In the genomic region with DNA sequence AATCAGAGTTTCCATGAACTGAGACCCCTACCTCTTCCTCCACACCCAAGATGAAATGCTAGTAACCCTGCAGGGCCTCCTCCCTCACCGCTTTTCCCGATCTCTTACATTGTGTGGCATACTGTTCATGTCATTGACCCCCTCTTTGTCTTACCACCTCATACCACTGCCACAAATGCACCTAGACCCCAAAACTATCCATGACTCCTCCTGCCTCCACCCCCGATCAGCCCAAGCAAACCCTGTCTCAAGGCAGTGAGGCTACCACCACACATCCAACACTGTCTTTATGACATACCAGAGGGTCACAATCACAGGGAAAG, we compare ENCODE assay signal across 3 cellular contexts.
TF ChIP-seq lines count a peak whose summit lies in the region.

No MANE protein-coding gene starts in this region.

TF ChIP-seq in IMR-90, 13 proteins besides CTCF, POLR2A, EP300 and RAD21:
- TF ChIP-seq MAZ (IDR thresholded peaks at IDR 0.05; ENCODE audit: borderline replicate concordance, low read depth, low read length) (no peak), CHD1 (IDR thresholded peaks at IDR 0.05; ENCODE audit: low read depth, low read length) (no peak), BHLHE40 (IDR thresholded peaks at IDR 0.05; ENCODE audit: low read depth, low read length) (no peak), RFX5 (IDR thresholded peaks at IDR 0.05; ENCODE audit: low read depth, low read length) (no peak), MAFK (IDR thresholded peaks at IDR 0.05; ENCODE audit: low read depth, low read length) (no peak), FOS (IDR thresholded peaks at IDR 0.05; ENCODE audit: low read depth, low read length) (no peak), CEBPB (IDR thresholded peaks at IDR 0.05; ENCODE audit: low read depth, low read length) (no peak), MXI1 (IDR thresholded peaks at IDR 0.05; ENCODE audit: borderline replicate concordance, low read depth, low read length) (no peak), SMC3 (IDR thresholded peaks at IDR 0.05; ENCODE audit: low read depth, low read length) (no peak), NFE2L2 (IDR thresholded peaks at IDR 0.05; ENCODE audit: low read depth, low read length) (no peak), RCOR1 (IDR thresholded peaks at IDR 0.05; ENCODE audit: insufficient replicate concordance, low read length) (no peak)
- TF ChIP-seq, protein P1, sequence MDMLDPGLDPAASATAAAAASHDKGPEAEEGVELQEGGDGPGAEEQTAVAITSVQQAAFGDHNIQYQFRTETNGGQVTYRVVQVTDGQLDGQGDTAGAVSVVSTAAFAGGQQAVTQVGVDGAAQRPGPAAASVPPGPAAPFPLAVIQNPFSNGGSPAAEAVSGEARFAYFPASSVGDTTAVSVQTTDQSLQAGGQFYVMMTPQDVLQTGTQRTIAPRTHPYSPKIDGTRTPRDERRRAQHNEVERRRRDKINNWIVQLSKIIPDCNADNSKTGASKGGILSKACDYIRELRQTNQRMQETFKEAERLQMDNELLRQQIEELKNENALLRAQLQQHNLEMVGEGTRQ (IDR thresholded peaks at IDR 0.05; ENCODE audit: low read depth, low read length): no peak
- TF ChIP-seq, protein P2, sequence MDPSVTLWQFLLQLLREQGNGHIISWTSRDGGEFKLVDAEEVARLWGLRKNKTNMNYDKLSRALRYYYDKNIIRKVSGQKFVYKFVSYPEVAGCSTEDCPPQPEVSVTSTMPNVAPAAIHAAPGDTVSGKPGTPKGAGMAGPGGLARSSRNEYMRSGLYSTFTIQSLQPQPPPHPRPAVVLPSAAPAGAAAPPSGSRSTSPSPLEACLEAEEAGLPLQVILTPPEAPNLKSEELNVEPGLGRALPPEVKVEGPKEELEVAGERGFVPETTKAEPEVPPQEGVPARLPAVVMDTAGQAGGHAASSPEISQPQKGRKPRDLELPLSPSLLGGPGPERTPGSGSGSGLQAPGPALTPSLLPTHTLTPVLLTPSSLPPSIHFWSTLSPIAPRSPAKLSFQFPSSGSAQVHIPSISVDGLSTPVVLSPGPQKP (IDR thresholded peaks at IDR 0.05; ENCODE audit: borderline replicate concordance, low read depth, low read length): no peak
TF ChIP-seq in IMR-90: peak in this region for 0.

TF ChIP-seq in WTC11, 78 proteins besides CTCF, POLR2A, EP300 and RAD21 (continues in another document):
- TF ChIP-seq, protein P3, sequence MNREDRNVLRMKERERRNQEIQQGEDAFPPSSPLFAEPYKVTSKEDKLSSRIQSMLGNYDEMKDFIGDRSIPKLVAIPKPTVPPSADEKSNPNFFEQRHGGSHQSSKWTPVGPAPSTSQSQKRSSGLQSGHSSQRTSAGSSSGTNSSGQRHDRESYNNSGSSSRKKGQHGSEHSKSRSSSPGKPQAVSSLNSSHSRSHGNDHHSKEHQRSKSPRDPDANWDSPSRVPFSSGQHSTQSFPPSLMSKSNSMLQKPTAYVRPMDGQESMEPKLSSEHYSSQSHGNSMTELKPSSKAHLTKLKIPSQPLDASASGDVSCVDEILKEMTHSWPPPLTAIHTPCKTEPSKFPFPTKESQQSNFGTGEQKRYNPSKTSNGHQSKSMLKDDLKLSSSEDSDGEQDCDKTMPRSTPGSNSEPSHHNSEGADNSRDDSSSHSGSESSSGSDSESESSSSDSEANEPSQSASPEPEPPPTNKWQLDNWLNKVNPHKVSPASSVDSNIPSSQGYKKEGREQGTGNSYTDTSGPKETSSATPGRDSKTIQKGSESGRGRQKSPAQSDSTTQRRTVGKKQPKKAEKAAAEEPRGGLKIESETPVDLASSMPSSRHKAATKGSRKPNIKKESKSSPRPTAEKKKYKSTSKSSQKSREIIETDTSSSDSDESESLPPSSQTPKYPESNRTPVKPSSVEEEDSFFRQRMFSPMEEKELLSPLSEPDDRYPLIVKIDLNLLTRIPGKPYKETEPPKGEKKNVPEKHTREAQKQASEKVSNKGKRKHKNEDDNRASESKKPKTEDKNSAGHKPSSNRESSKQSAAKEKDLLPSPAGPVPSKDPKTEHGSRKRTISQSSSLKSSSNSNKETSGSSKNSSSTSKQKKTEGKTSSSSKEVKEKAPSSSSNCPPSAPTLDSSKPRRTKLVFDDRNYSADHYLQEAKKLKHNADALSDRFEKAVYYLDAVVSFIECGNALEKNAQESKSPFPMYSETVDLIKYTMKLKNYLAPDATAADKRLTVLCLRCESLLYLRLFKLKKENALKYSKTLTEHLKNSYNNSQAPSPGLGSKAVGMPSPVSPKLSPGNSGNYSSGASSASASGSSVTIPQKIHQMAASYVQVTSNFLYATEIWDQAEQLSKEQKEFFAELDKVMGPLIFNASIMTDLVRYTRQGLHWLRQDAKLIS (CRISPR knock-in tag; IDR thresholded peaks at IDR 0.05; ENCODE audit: borderline replicate concordance): no peak
- TF ChIP-seq, protein P4, sequence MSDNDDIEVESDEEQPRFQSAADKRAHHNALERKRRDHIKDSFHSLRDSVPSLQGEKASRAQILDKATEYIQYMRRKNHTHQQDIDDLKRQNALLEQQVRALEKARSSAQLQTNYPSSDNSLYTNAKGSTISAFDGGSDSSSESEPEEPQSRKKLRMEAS (CRISPR knock-in tag; IDR thresholded peaks at IDR 0.05): no peak
- TF ChIP-seq, protein P5, sequence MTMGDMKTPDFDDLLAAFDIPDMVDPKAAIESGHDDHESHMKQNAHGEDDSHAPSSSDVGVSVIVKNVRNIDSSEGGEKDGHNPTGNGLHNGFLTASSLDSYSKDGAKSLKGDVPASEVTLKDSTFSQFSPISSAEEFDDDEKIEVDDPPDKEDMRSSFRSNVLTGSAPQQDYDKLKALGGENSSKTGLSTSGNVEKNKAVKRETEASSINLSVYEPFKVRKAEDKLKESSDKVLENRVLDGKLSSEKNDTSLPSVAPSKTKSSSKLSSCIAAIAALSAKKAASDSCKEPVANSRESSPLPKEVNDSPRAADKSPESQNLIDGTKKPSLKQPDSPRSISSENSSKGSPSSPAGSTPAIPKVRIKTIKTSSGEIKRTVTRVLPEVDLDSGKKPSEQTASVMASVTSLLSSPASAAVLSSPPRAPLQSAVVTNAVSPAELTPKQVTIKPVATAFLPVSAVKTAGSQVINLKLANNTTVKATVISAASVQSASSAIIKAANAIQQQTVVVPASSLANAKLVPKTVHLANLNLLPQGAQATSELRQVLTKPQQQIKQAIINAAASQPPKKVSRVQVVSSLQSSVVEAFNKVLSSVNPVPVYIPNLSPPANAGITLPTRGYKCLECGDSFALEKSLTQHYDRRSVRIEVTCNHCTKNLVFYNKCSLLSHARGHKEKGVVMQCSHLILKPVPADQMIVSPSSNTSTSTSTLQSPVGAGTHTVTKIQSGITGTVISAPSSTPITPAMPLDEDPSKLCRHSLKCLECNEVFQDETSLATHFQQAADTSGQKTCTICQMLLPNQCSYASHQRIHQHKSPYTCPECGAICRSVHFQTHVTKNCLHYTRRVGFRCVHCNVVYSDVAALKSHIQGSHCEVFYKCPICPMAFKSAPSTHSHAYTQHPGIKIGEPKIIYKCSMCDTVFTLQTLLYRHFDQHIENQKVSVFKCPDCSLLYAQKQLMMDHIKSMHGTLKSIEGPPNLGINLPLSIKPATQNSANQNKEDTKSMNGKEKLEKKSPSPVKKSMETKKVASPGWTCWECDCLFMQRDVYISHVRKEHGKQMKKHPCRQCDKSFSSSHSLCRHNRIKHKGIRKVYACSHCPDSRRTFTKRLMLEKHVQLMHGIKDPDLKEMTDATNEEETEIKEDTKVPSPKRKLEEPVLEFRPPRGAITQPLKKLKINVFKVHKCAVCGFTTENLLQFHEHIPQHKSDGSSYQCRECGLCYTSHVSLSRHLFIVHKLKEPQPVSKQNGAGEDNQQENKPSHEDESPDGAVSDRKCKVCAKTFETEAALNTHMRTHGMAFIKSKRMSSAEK (CRISPR knock-in tag; IDR thresholded peaks at IDR 0.05; ENCODE audit: borderline replicate concordance): no peak
- TF ChIP-seq MYBL2 (CRISPR knock-in tag; IDR thresholded peaks at IDR 0.05) (no peak), NR3C1 (CRISPR knock-in tag; conservative IDR thresholded peaks at IDR 0.05; ENCODE audit: low read depth) (no peak), ESRRA (CRISPR knock-in tag; IDR thresholded peaks at IDR 0.05; ENCODE audit: borderline replicate concordance) (no peak), TCF7 (CRISPR knock-in tag; IDR thresholded peaks at IDR 0.05; ENCODE audit: low read depth) (no peak)
- TF ChIP-seq, protein P6, sequence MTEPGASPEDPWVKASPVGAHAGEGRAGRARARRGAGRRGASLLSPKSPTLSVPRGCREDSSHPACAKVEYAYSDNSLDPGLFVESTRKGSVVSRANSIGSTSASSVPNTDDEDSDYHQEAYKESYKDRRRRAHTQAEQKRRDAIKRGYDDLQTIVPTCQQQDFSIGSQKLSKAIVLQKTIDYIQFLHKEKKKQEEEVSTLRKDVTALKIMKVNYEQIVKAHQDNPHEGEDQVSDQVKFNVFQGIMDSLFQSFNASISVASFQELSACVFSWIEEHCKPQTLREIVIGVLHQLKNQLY (CRISPR knock-in tag; IDR thresholded peaks at IDR 0.05): no peak

TF ChIP-seq in neural cell, 6 proteins besides CTCF, POLR2A, EP300 and RAD21:
- TF ChIP-seq SMC3 (conservative IDR thresholded peaks at IDR 0.05; ENCODE audit: poor library complexity): peak; percentile 55
- no peak for TF ChIP-seq EZH2 (IDR thresholded peaks at IDR 0.05; ENCODE audit: borderline replicate concordance, insufficient read depth, low read length, poor library complexity, severe bottlenecking)
